Comparison of ENCODE assay signal across 2 cellular contexts in genomic region chr15:63417274-63417673, GRCh38. TPM values are rescaled to one million over a fixed set of nuclear protein-coding genes. Genes with fewer than 3 reads are reported as not detected.
"Had no signal": no experiment of that assay in that cellular context is flagged by ENCODE, and none has a peak within 500 bp of the region (broad histone marks: within the 10 kb centered on the region; RNA-seq: fewer than 3 reads in every experiment).

No MANE protein-coding gene starts in this region.

RNA-seq across cellular contexts. Expression of gene CA12, which starts 35.6 kb away (rescaled TPM):
- total RNA-seq: OCI-LY7; T-helper 1 cell treated with Interleukin-12 subunit alpha and Interleukin-12 subunit beta and Interleukin-4 antibody, amounts not matched to agents 30 ng/mL and 1 ng/mL, for 36 hours had no signal
